ENCODE assay signal across 8 cellular contexts in genomic region chr14:72699852-72700257, GRCh38.
A peak's percentile ranks its signal among the peaks of the same experiment; 100 is the strongest.
DNase-seq lines count a peak whose midpoint lies in the region; ATAC-seq and TF ChIP-seq lines count a peak whose summit lies in the region.

No MANE protein-coding gene starts in this region.

- H3K27me3 ChIP-seq in Peyer's patch = no peaks in the 10 kb centered on the region

- H3K4me1 ChIP-seq in Peyer's patch = no peaks in the 10 kb centered on the region

- DNase-seq in GOT3 (lab: John Stamatoyannopoulos, UW) (peak; percentile 1), SKM-1 (lab: John Stamatoyannopoulos, UW; ENCODE audit: unreplicated experiment) (peak; percentile 37), fibroblast of the aortic adventitia (ENCODE audit: low read depth) (peak; percentile 99), sciatic nerve (ENCODE audit: low spot score) (no peak), HK-2 (ENCODE audit: unreplicated experiment) (no peak), NCI-H510A (lab: John Stamatoyannopoulos, UW) (no peak), Peyer's patch (no peak), NCI-H1694 (lab: John Stamatoyannopoulos, UW) (no peak)

- no peak for TF ChIP-seq POLR2A in Peyer's patch (IDR thresholded peaks at IDR 0.05)

- no peak overlapping the region for H3K27ac ChIP-seq in Peyer's patch

- ATAC-seq in sciatic nerve = peak; percentile 94

- TF ChIP-seq CTCF in fibroblast of the aortic adventitia (IDR thresholded peaks at IDR 0.05; ENCODE audit: insufficient read depth, low read length) (no peak), Peyer's patch (IDR thresholded peaks at IDR 0.05) (no peak)

- no peak overlapping the region for H3K4me3 ChIP-seq in fibroblast of the aortic adventitia (ENCODE audit: low read depth, low read length)
- no peak overlapping the region for H3K4me3 ChIP-seq in Peyer's patch

- intact Hi-C loops in sciatic nerve (cut with DNase I) = no loop called here

- H3K36me3 ChIP-seq in Peyer's patch = no peaks in the 10 kb centered on the region

- no peaks in the 10 kb centered on the region for H3K9me3 ChIP-seq in Peyer's patch

Comparison
In these comparisons a context has a peak if more than half of its experiments do, and no peak if none do; other contexts are left out.
1. DNase-seq: peak in GOT3 (single experiment), SKM-1 (single experiment) and fibroblast of the aortic adventitia (single experiment); none in sciatic nerve (single experiment), HK-2 (single experiment), NCI-H510A (single experiment), Peyer's patch (0 of 3) and NCI-H1694 (single experiment).